28 cellular contexts compared by ENCODE assay signal in genomic region chrY:21287769-21288168, GRCh38.
"Had no signal": no experiment of that assay in that cellular context is flagged by ENCODE, and none has a peak within 500 bp of the region (broad histone marks: within the 10 kb centered on the region; RNA-seq: fewer than 3 reads in every experiment).

No MANE protein-coding gene starts in this region.

- DNase-seq: naive thymus-derived CD4-positive, alpha-beta T cell; nephron progenitor cell; nucleus accumbens; pancreas; right cardiac atrium; right lobe of liver; sigmoid colon; small intestine; stimulated activated CD4-positive, alpha-beta T cell treated with anti-CD3 and anti-CD28 coated beads, Interleukin-15, amount 100 ng/mL, for 24 hours; stimulated activated CD4-positive, alpha-beta T cell treated with anti-CD3 and anti-CD28 coated beads, Interleukin-2, amount 100 ng/mL, for 24 hours; stimulated activated CD4-positive, alpha-beta T cell treated with anti-CD3 and anti-CD28 coated beads, Interleukin-2, amount 100 ng/mL, for 48 hours; stimulated activated CD4-positive, alpha-beta T cell treated with anti-CD3 and anti-CD28 coated beads, Interleukin-4, amount 100 ng/mL, for 24 hours; stimulated activated naive CD4-positive, alpha-beta T cell; stimulated activated naive CD8-positive, alpha-beta T cell treated with anti-CD3 and anti-CD28 coated beads, Interleukin-15, amount 100 ng/mL, for 72 hours; stimulated activated naive CD8-positive, alpha-beta T cell treated with anti-CD3 and anti-CD28 coated beads, Interleukin-15, Interleukin-2, amounts not matched to agents 100 U/mL and 50 U/mL, for 24 hours; substantia nigra; testis; thyroid gland; trophoblast cell; upper lobe of left lung had no signal

- H3K4me1 Mint-ChIP-seq: nephron progenitor cell; neural crest cell; stimulated activated effector memory CD8-positive, alpha-beta T cell treated with anti-CD3 and anti-CD28 coated beads, Interleukin-12 subunit alpha, Interleukin-12 subunit beta, amount 100 ng/mL, for 72 hours; stimulated activated naive CD8-positive, alpha-beta T cell treated with anti-CD3 and anti-CD28 coated beads, Interleukin-15, amount 100 ng/mL, for 72 hours had no signal

- H3K36me3 Mint-ChIP-seq: naive thymus-derived CD4-positive, alpha-beta T cell; natural killer cell treated with Interleukin-12 subunit alpha and Interleukin-12 subunit beta and Interleukin-15 and Interleukin-18, amount 100 ng/mL, for 72 hours; stimulated activated effector memory CD8-positive, alpha-beta T cell treated with anti-CD3 and anti-CD28 coated beads, Interleukin-12 subunit alpha, Interleukin-12 subunit beta, amount 100 ng/mL, for 72 hours had no signal

- H3K27ac Mint-ChIP-seq: natural killer cell treated with Interleukin-12 subunit alpha and Interleukin-12 subunit beta and Interleukin-15 and Interleukin-18, amount 100 ng/mL, for 72 hours; nephron progenitor cell; stimulated activated effector memory CD8-positive, alpha-beta T cell treated with anti-CD3 and anti-CD28 coated beads, Interleukin-12 subunit alpha, Interleukin-12 subunit beta, amount 100 ng/mL, for 72 hours had no signal

- H3K4me3 Mint-ChIP-seq: naive thymus-derived CD4-positive, alpha-beta T cell; natural killer cell treated with Interleukin-12 subunit alpha and Interleukin-12 subunit beta and Interleukin-15 and Interleukin-18, amount 100 ng/mL, for 72 hours; nephron progenitor cell; neural crest cell; stimulated activated effector memory CD8-positive, alpha-beta T cell treated with anti-CD3 and anti-CD28 coated beads, Interleukin-12 subunit alpha, Interleukin-12 subunit beta, amount 100 ng/mL, for 72 hours; stimulated activated naive CD8-positive, alpha-beta T cell treated with anti-CD3 and anti-CD28 coated beads, Interleukin-15, amount 100 ng/mL, for 72 hours had no signal

- H3K27ac ChIP-seq: neutrophil, pancreas, prostate gland, right lobe of liver, sigmoid colon, suprapubic skin, testis, thyroid gland, tibial nerve, upper lobe of left lung, vagina had no signal

- H3K9me3 Mint-ChIP-seq: naive thymus-derived CD4-positive, alpha-beta T cell; natural killer cell treated with Interleukin-12 subunit alpha and Interleukin-12 subunit beta and Interleukin-15 and Interleukin-18, amount 100 ng/mL, for 72 hours; nephron progenitor cell; neural crest cell; stimulated activated effector memory CD8-positive, alpha-beta T cell treated with anti-CD3 and anti-CD28 coated beads, Interleukin-12 subunit alpha, Interleukin-12 subunit beta, amount 100 ng/mL, for 72 hours; stimulated activated naive CD8-positive, alpha-beta T cell treated with anti-CD3 and anti-CD28 coated beads, Interleukin-15, amount 100 ng/mL, for 72 hours had no signal

- ATAC-seq: naive thymus-derived CD4-positive, alpha-beta T cell; natural killer cell treated with Interleukin-12 subunit alpha and Interleukin-12 subunit beta and Interleukin-15 and Interleukin-18, amount 100 ng/mL, for 72 hours; pancreas; right cardiac atrium; stimulated activated effector memory CD8-positive, alpha-beta T cell treated with anti-CD3 and anti-CD28 coated beads, Interleukin-12 subunit alpha, Interleukin-12 subunit beta, amount 100 ng/mL, for 72 hours; stimulated activated naive CD8-positive, alpha-beta T cell treated with anti-CD3 and anti-CD28 coated beads, Interleukin-15, amount 100 ng/mL, for 72 hours; stimulated activated naive CD8-positive, alpha-beta T cell treated with anti-CD3 and anti-CD28 coated beads, Interleukin-15, Interleukin-2, amounts not matched to agents 100 U/mL and 50 U/mL, for 24 hours had no signal

- H3K27me3 Mint-ChIP-seq: natural killer cell treated with Interleukin-12 subunit alpha and Interleukin-12 subunit beta and Interleukin-15 and Interleukin-18, amount 100 ng/mL, for 72 hours; stimulated activated naive CD8-positive, alpha-beta T cell treated with anti-CD3 and anti-CD28 coated beads, Interleukin-15, amount 100 ng/mL, for 72 hours had no signal
